Comparison of ENCODE assay signal across 14 cellular contexts in genomic region chrX:70274029-70274428, GRCh38. TPM values are rescaled to one million over a fixed set of nuclear protein-coding genes. Genes with fewer than 3 reads are reported as not detected.
DNase-seq lines count a peak whose midpoint lies in the region; ATAC-seq, FAIRE-seq and TF ChIP-seq lines count a peak whose summit lies in the region.
"Not testable (repeated sequence)": the region's sequence is repeated elsewhere in the genome, so short reads cannot be mapped to it uniquely, and the experiment has no call there.
"Had no signal": no experiment of that assay in that cellular context is flagged by ENCODE, and none has a peak within 500 bp of the region (broad histone marks: within the 10 kb centered on the region; RNA-seq: fewer than 3 reads in every experiment).

No MANE protein-coding gene starts in this region.

- in situ Hi-C loops in KBM-7 (cut with MboI; ENCODE audit: low pct_unique_long_range_greater_than_20kb, low sequenced_read_pairs); HepG2 (cut with HindIII; ENCODE audit: extremely low pct_ligation_motif_present, low pct_unique_long_range_greater_than_20kb): not testable (repeated sequence)

- H3K9ac ChIP-seq in astrocyte (ENCODE audit: low read length); HepG2 (ENCODE audit: insufficient read depth, low read depth, low read length): not testable (repeated sequence)

- H3K4me3 Mint-ChIP-seq in astrocyte (ENCODE audit: unreplicated experiment) = not testable (repeated sequence)

- not testable (repeated sequence) for ATAC-seq in HepG2

- intact Hi-C loops in HepG2 (cut with micrococcal nuclease; ENCODE audit: unreplicated experiment) = not testable (repeated sequence)

- FAIRE-seq in astrocyte (lab: Jason Lieb, UNC) = peak; percentile 45
- FAIRE-seq in HepG2 (lab: Jason Lieb, UNC) = not testable (repeated sequence)

- not testable (repeated sequence) for H3K27ac Mint-ChIP-seq in astrocyte (ENCODE audit: unreplicated experiment)

- not testable (repeated sequence) for H2AFZ ChIP-seq in astrocyte (ENCODE audit: low read depth, low read length); HepG2 (ENCODE audit: low read length)

- not testable (repeated sequence) for H3K4me3 ChIP-seq in astrocyte (ENCODE audit: insufficient read depth, low read depth, low read length); choroid plexus epithelial cell (ENCODE audit: low read depth, low read length); HepG2 (replicated peaks in 1 of 3; ENCODE audit: insufficient read depth in 1 of 3, low read depth in 2 of 3, low read length in 3 of 3)

- DNase-seq in KBM-7 (peak; percentile 9), NCI-H82 (lab: John Stamatoyannopoulos, UW) (peak; percentile 4)
- not testable (repeated sequence) for DNase-seq in astrocyte (ENCODE audit: low read depth); choroid plexus epithelial cell (ENCODE audit: low read depth); HepG2 (ENCODE audit: low spot score)

- not testable (repeated sequence) for H3K27me3 ChIP-seq in astrocyte (ENCODE audit: insufficient read depth, low read length); HepG2 (ENCODE audit: control insufficient read depth in 1 of 2, insufficient read depth in 2 of 2, low read length in 2 of 2)

- H3K27me3 Mint-ChIP-seq in astrocyte (ENCODE audit: low read depth, unreplicated experiment) = not testable (repeated sequence)

- not testable (repeated sequence) for H3K36me3 Mint-ChIP-seq in astrocyte (ENCODE audit: low read depth, unreplicated experiment)

- not testable (repeated sequence) for H3K4me2 ChIP-seq in astrocyte (ENCODE audit: low read length); HepG2 (ENCODE audit: low read depth, low read length)

- H3K9me3 ChIP-seq in astrocyte (ENCODE audit: insufficient read depth, low read depth, low read length); HepG2 (ENCODE audit: low read length): not testable (repeated sequence)

- POLR2A ChIA-PET in HepG2 (lab: Yijun Ruan, JAX) = not testable (repeated sequence)

- TF ChIP-seq RAD21 in HepG2 (CRISPR knock-in tag; IDR thresholded peaks at IDR 0.05) = not testable (repeated sequence)

- not testable (repeated sequence) for H4K20me1 ChIP-seq in astrocyte (ENCODE audit: insufficient read depth, low read length); HepG2 (ENCODE audit: insufficient read depth, low read length)

- not testable (repeated sequence) for H3K4me1 Mint-ChIP-seq in astrocyte (ENCODE audit: low read depth, unreplicated experiment)

- TF ChIP-seq POLR2A in HepG2 (IDR thresholded peaks at IDR 0.05; ENCODE audit: insufficient read depth in 1 of 2, low read depth in 2 of 2, low read length in 2 of 2) = not testable (repeated sequence)

- not testable (repeated sequence) for H3K79me2 ChIP-seq in astrocyte (ENCODE audit: insufficient read depth, low read length); HepG2 (ENCODE audit: insufficient read depth, low read length)

- CTCF ChIA-PET in HepG2 (lab: Yijun Ruan, JAX; ENCODE audit: low intra/inter-chr PET ratio, low total read pairs) = not testable (repeated sequence)

- BruUV-seq in HepG2 (replicated peaks; lab: Mats Ljungman, UMichigan) = not testable (repeated sequence)

- H3K36me3 ChIP-seq in astrocyte (ENCODE audit: insufficient read depth, low read length); HepG2 (replicated peaks in 1 of 2; ENCODE audit: control insufficient read depth in 1 of 2, insufficient read depth in 2 of 2, low read length in 2 of 2): not testable (repeated sequence)

- H3K4me1 ChIP-seq in astrocyte (ENCODE audit: insufficient read depth, low read length); HepG2 (ENCODE audit: insufficient read depth, low read length): not testable (repeated sequence)

- not testable (repeated sequence) for H3K27ac ChIP-seq in astrocyte (ENCODE audit: low read depth, low read length); HepG2 (ENCODE audit: extremely low read length, insufficient read depth, low read length)

- 55% methylated on average over 6 of the region's 7 CpGs for WGBS in HepG2 (ENCODE audit: low lambda C conversion rate)

- not testable (repeated sequence) for TF ChIP-seq CTCF in astrocyte (IDR thresholded peaks at IDR 0.05; ENCODE audit: insufficient read depth, low read depth, low read length)
- TF ChIP-seq CTCF in choroid plexus epithelial cell (conservative IDR thresholded peaks at IDR 0.05; ENCODE audit: low read depth, low read length) = peak; percentile 6
- 0 out of 2 replicates have a peak, but pooled peaks have one; percentile 3 for TF ChIP-seq CTCF in HepG2 (CRISPR knock-in tag; IDR thresholded peaks at IDR 0.05)

- H3K9me3 Mint-ChIP-seq in astrocyte (ENCODE audit: unreplicated experiment) = not testable (repeated sequence)

- not testable (repeated sequence) for TF ChIP-seq EP300 in HepG2 (IDR thresholded peaks at IDR 0.05; ENCODE audit: low read depth in 2 of 2, low read length in 2 of 2); HepG2 (CRISPR knock-in tag; IDR thresholded peaks at IDR 0.05; ENCODE audit: borderline replicate concordance)

RNA-seq across cellular contexts. Expression of gene ARR3, which starts 5.9 kb away (rescaled TPM):
- total RNA-seq in astrocyte = not detected in 2 replicates
- total RNA-seq in HepG2 (2016; rRNA removed; fragmentation: Illumina TruSeq; extraction: Trizol) = not detected in 2 replicates
- not detected in 2 replicates for total RNA-seq in HepG2 (2016; cell fraction: cytosol; rRNA removed; fragmentation: Illumina TruSeq; extraction: Trizol; ENCODE audit: low read depth)
- total RNA-seq in HepG2 (2016; cell fraction: insoluble cytoplasmic fraction; rRNA removed; fragmentation: Illumina TruSeq; extraction: Trizol) = not detected in 2 replicates
- total RNA-seq in HepG2 (2016; cell fraction: membrane; rRNA removed; fragmentation: Illumina TruSeq; extraction: Trizol) = not detected in 2 replicates
- total RNA-seq in HepG2 (2016; cell fraction: nucleus; rRNA removed; fragmentation: Illumina TruSeq; extraction: Trizol) = not detected in 2 replicates
- not detected in 2 replicates for polyA plus RNA-seq in HepG2 (2011; rRNA removed)
- polyA plus RNA-seq in HepG2 (2011; cell fraction: cytosol; rRNA removed) = not detected in 2 replicates
- not detected in 2 replicates for polyA plus RNA-seq in HepG2 (2011; cell fraction: nucleus; rRNA removed)
- polyA plus RNA-seq in HepG2 (2012) = 0.35 TPM in 1 of 2 replicates, not detected in the other
- not detected in 2 replicates for polyA plus RNA-seq in HepG2 (2016; cell fraction: cytosol; fragmentation: Illumina TruSeq; extraction: Trizol; ENCODE audit: low read depth)
- polyA plus RNA-seq in HepG2 (2016; cell fraction: insoluble cytoplasmic fraction; fragmentation: Illumina TruSeq; extraction: Trizol; ENCODE audit: low read depth) = not detected in 2 replicates
- not detected in 2 replicates for polyA plus RNA-seq in HepG2 (2016; cell fraction: membrane; fragmentation: Illumina TruSeq; extraction: Trizol; ENCODE audit: low read depth)
- polyA plus RNA-seq in HepG2 (2016; cell fraction: nucleus; fragmentation: Illumina TruSeq; extraction: Trizol; ENCODE audit: insufficient read depth, low read depth) = not detected in 2 replicates
- polyA minus RNA-seq in HepG2 (2011; rRNA and poly(A)+ RNA removed; ENCODE audit: low replicate concordance) = not detected in 2 replicates
- not detected in 2 replicates for polyA minus RNA-seq in HepG2 (2011; cell fraction: cytosol; rRNA and poly(A)+ RNA removed)
- polyA minus RNA-seq in HepG2 (2011; cell fraction: nucleus; rRNA and poly(A)+ RNA removed) = not detected in 2 replicates
- total RNA-seq: A673; CD4-positive, alpha-beta memory T cell; CD4-positive, CD25-positive, alpha-beta regulatory T cell; CD8-positive, alpha-beta memory T cell; Daoy; G401; GM12878 had no signal
- polyA plus RNA-seq: AG04450; CD14-positive monocyte; CD4-positive, alpha-beta memory T cell; CD4-positive, CD25-positive, alpha-beta regulatory T cell; CD8-positive, alpha-beta memory T cell; GM12878 had no signal

RNA-seq across cellular contexts. Expression of gene RAB41, which starts 7.9 kb away (rescaled TPM):
- total RNA-seq in astrocyte = not detected in 2 replicates
- total RNA-seq in HepG2 (2016; rRNA removed; fragmentation: Illumina TruSeq; extraction: Trizol) = not detected in 2 replicates
- total RNA-seq in HepG2 (2016; cell fraction: cytosol; rRNA removed; fragmentation: Illumina TruSeq; extraction: Trizol; ENCODE audit: low read depth) = not detected in 2 replicates
- not detected in 2 replicates for total RNA-seq in HepG2 (2016; cell fraction: insoluble cytoplasmic fraction; rRNA removed; fragmentation: Illumina TruSeq; extraction: Trizol)
- not detected in 2 replicates for total RNA-seq in HepG2 (2016; cell fraction: membrane; rRNA removed; fragmentation: Illumina TruSeq; extraction: Trizol)
- total RNA-seq in HepG2 (2016; cell fraction: nucleus; rRNA removed; fragmentation: Illumina TruSeq; extraction: Trizol) = not detected in 2 replicates
- polyA plus RNA-seq in HepG2 (2011; rRNA removed) = not detected in 2 replicates
- not detected in 2 replicates for polyA plus RNA-seq in HepG2 (2011; cell fraction: cytosol; rRNA removed)
- not detected in 2 replicates for polyA plus RNA-seq in HepG2 (2011; cell fraction: nucleus; rRNA removed)
- not detected in 2 replicates for polyA plus RNA-seq in HepG2 (2012)
- not detected in 2 replicates for polyA plus RNA-seq in HepG2 (2016; cell fraction: cytosol; fragmentation: Illumina TruSeq; extraction: Trizol; ENCODE audit: low read depth)
- polyA plus RNA-seq in HepG2 (2016; cell fraction: insoluble cytoplasmic fraction; fragmentation: Illumina TruSeq; extraction: Trizol; ENCODE audit: low read depth) = not detected in 2 replicates
- not detected in 2 replicates for polyA plus RNA-seq in HepG2 (2016; cell fraction: membrane; fragmentation: Illumina TruSeq; extraction: Trizol; ENCODE audit: low read depth)
- polyA plus RNA-seq in HepG2 (2016; cell fraction: nucleus; fragmentation: Illumina TruSeq; extraction: Trizol; ENCODE audit: insufficient read depth, low read depth) = not detected in 2 replicates
- polyA minus RNA-seq in HepG2 (2011; rRNA and poly(A)+ RNA removed; ENCODE audit: low replicate concordance) = not detected in 2 replicates
- polyA minus RNA-seq in HepG2 (2011; cell fraction: cytosol; rRNA and poly(A)+ RNA removed) = not detected in 2 replicates
- polyA minus RNA-seq in HepG2 (2011; cell fraction: nucleus; rRNA and poly(A)+ RNA removed) = not detected in 2 replicates
- total RNA-seq: A673; CD4-positive, alpha-beta memory T cell; CD4-positive, CD25-positive, alpha-beta regulatory T cell; CD8-positive, alpha-beta memory T cell; Daoy; G401; GM12878 had no signal
- polyA plus RNA-seq: AG04450; CD14-positive monocyte; CD4-positive, alpha-beta memory T cell; CD8-positive, alpha-beta memory T cell had no signal

RNA-seq across cellular contexts. Expression of gene P2RY4, which starts 14.0 kb away (rescaled TPM):
- total RNA-seq in astrocyte = 0.18 TPM in 1 of 2 replicates, not detected in the other
- 0.07 TPM in 1 of 2 replicates, not detected in the other for total RNA-seq in HepG2 (2016; rRNA removed; fragmentation: Illumina TruSeq; extraction: Trizol)
- not detected in 2 replicates for total RNA-seq in HepG2 (2016; cell fraction: cytosol; rRNA removed; fragmentation: Illumina TruSeq; extraction: Trizol; ENCODE audit: low read depth)
- not detected in 2 replicates for total RNA-seq in HepG2 (2016; cell fraction: insoluble cytoplasmic fraction; rRNA removed; fragmentation: Illumina TruSeq; extraction: Trizol)
- total RNA-seq in HepG2 (2016; cell fraction: membrane; rRNA removed; fragmentation: Illumina TruSeq; extraction: Trizol) = not detected in 2 replicates
- total RNA-seq in HepG2 (2016; cell fraction: nucleus; rRNA removed; fragmentation: Illumina TruSeq; extraction: Trizol) = 0.25 TPM in 1 of 2 replicates, not detected in the other
- 0.49 and 0.67 TPM in 2 replicates for polyA plus RNA-seq in HepG2 (2011; rRNA removed)
- 0.25 and 0.27 TPM in 2 replicates for polyA plus RNA-seq in HepG2 (2011; cell fraction: cytosol; rRNA removed)
- polyA plus RNA-seq in HepG2 (2011; cell fraction: nucleus; rRNA removed) = 1.9 TPM in 2 replicates
- polyA plus RNA-seq in HepG2 (2012) = 0.13 and 0.16 TPM in 2 replicates
- not detected in 2 replicates for polyA plus RNA-seq in HepG2 (2016; cell fraction: cytosol; fragmentation: Illumina TruSeq; extraction: Trizol; ENCODE audit: low read depth)
- not detected in 2 replicates for polyA plus RNA-seq in HepG2 (2016; cell fraction: insoluble cytoplasmic fraction; fragmentation: Illumina TruSeq; extraction: Trizol; ENCODE audit: low read depth)
- polyA plus RNA-seq in HepG2 (2016; cell fraction: membrane; fragmentation: Illumina TruSeq; extraction: Trizol; ENCODE audit: low read depth) = not detected in 2 replicates
- not detected in 2 replicates for polyA plus RNA-seq in HepG2 (2016; cell fraction: nucleus; fragmentation: Illumina TruSeq; extraction: Trizol; ENCODE audit: insufficient read depth, low read depth)
- polyA minus RNA-seq in HepG2 (2011; rRNA and poly(A)+ RNA removed; ENCODE audit: low replicate concordance) = 0.56 and 1.3 TPM in 2 replicates
- 0.35 and 0.40 TPM in 2 replicates for polyA minus RNA-seq in HepG2 (2011; cell fraction: cytosol; rRNA and poly(A)+ RNA removed)
- polyA minus RNA-seq in HepG2 (2011; cell fraction: nucleus; rRNA and poly(A)+ RNA removed) = 0.62 and 1.3 TPM in 2 replicates
- total RNA-seq: A673, Daoy had no signal
- polyA plus RNA-seq: CD14-positive monocyte; CD4-positive, alpha-beta memory T cell; CD4-positive, CD25-positive, alpha-beta regulatory T cell; CD8-positive, alpha-beta memory T cell had no signal

RNA-seq across cellular contexts. Expression of gene PDZD11, which starts 15.7 kb away (rescaled TPM):
- total RNA-seq in astrocyte = 47.4 and 48.9 TPM in 2 replicates
- total RNA-seq in HepG2 (2016; rRNA removed; fragmentation: Illumina TruSeq; extraction: Trizol) = 29.1 and 42.0 TPM in 2 replicates
- 16.3 and 17.6 TPM in 2 replicates for total RNA-seq in HepG2 (2016; cell fraction: cytosol; rRNA removed; fragmentation: Illumina TruSeq; extraction: Trizol; ENCODE audit: low read depth)
- 31.0 and 43.0 TPM in 2 replicates for total RNA-seq in HepG2 (2016; cell fraction: insoluble cytoplasmic fraction; rRNA removed; fragmentation: Illumina TruSeq; extraction: Trizol)
- total RNA-seq in HepG2 (2016; cell fraction: membrane; rRNA removed; fragmentation: Illumina TruSeq; extraction: Trizol) = 25.4 and 26.3 TPM in 2 replicates
- 14.4 and 15.8 TPM in 2 replicates for total RNA-seq in HepG2 (2016; cell fraction: nucleus; rRNA removed; fragmentation: Illumina TruSeq; extraction: Trizol)
- 42.9 and 47.0 TPM in 2 replicates for polyA plus RNA-seq in HepG2 (2011; rRNA removed)
- polyA plus RNA-seq in HepG2 (2011; cell fraction: cytosol; rRNA removed) = 35.7 and 40.1 TPM in 2 replicates
- 34.9 and 37.9 TPM in 2 replicates for polyA plus RNA-seq in HepG2 (2011; cell fraction: nucleus; rRNA removed)
- 22.3 and 28.3 TPM in 2 replicates for polyA plus RNA-seq in HepG2 (2012)
- polyA plus RNA-seq in HepG2 (2016; cell fraction: cytosol; fragmentation: Illumina TruSeq; extraction: Trizol; ENCODE audit: low read depth) = 24.3 and 25.4 TPM in 2 replicates
- 58.4 and 62.2 TPM in 2 replicates for polyA plus RNA-seq in HepG2 (2016; cell fraction: insoluble cytoplasmic fraction; fragmentation: Illumina TruSeq; extraction: Trizol; ENCODE audit: low read depth)
- polyA plus RNA-seq in HepG2 (2016; cell fraction: membrane; fragmentation: Illumina TruSeq; extraction: Trizol; ENCODE audit: low read depth) = 31.5 and 32.3 TPM in 2 replicates
- 30.3 and 34.7 TPM in 2 replicates for polyA plus RNA-seq in HepG2 (2016; cell fraction: nucleus; fragmentation: Illumina TruSeq; extraction: Trizol; ENCODE audit: insufficient read depth, low read depth)
- 40.3 and 181 TPM in 2 replicates for polyA minus RNA-seq in HepG2 (2011; rRNA and poly(A)+ RNA removed; ENCODE audit: low replicate concordance)
- polyA minus RNA-seq in HepG2 (2011; cell fraction: cytosol; rRNA and poly(A)+ RNA removed) = 13.1 and 17.2 TPM in 2 replicates
- polyA minus RNA-seq in HepG2 (2011; cell fraction: nucleus; rRNA and poly(A)+ RNA removed) = 11.6 and 14.9 TPM in 2 replicates

RNA-seq across cellular contexts. Expression of gene KIF4A, which starts 15.9 kb away (rescaled TPM):
- total RNA-seq in astrocyte = 1.7 and 3.0 TPM in 2 replicates
- 28.2 and 42.2 TPM in 2 replicates for total RNA-seq in HepG2 (2016; rRNA removed; fragmentation: Illumina TruSeq; extraction: Trizol)
- 5.5 and 6.2 TPM in 2 replicates for total RNA-seq in HepG2 (2016; cell fraction: cytosol; rRNA removed; fragmentation: Illumina TruSeq; extraction: Trizol; ENCODE audit: low read depth)
- 28.0 and 41.6 TPM in 2 replicates for total RNA-seq in HepG2 (2016; cell fraction: insoluble cytoplasmic fraction; rRNA removed; fragmentation: Illumina TruSeq; extraction: Trizol)
- total RNA-seq in HepG2 (2016; cell fraction: membrane; rRNA removed; fragmentation: Illumina TruSeq; extraction: Trizol) = 6.7 and 8.1 TPM in 2 replicates
- 24.1 and 25.7 TPM in 2 replicates for total RNA-seq in HepG2 (2016; cell fraction: nucleus; rRNA removed; fragmentation: Illumina TruSeq; extraction: Trizol)
- 5.6 and 9.4 TPM in 2 replicates for polyA plus RNA-seq in HepG2 (2011; rRNA removed)
- 4.9 and 5.4 TPM in 2 replicates for polyA plus RNA-seq in HepG2 (2011; cell fraction: cytosol; rRNA removed)
- polyA plus RNA-seq in HepG2 (2011; cell fraction: nucleus; rRNA removed) = 3.6 and 4.3 TPM in 2 replicates
- polyA plus RNA-seq in HepG2 (2012) = 4.9 and 10.9 TPM in 2 replicates
- polyA plus RNA-seq in HepG2 (2016; cell fraction: cytosol; fragmentation: Illumina TruSeq; extraction: Trizol; ENCODE audit: low read depth) = 0.69 and 0.99 TPM in 2 replicates
- 31.4 and 33.9 TPM in 2 replicates for polyA plus RNA-seq in HepG2 (2016; cell fraction: insoluble cytoplasmic fraction; fragmentation: Illumina TruSeq; extraction: Trizol; ENCODE audit: low read depth)
- 2.3 and 3.3 TPM in 2 replicates for polyA plus RNA-seq in HepG2 (2016; cell fraction: membrane; fragmentation: Illumina TruSeq; extraction: Trizol; ENCODE audit: low read depth)
- polyA plus RNA-seq in HepG2 (2016; cell fraction: nucleus; fragmentation: Illumina TruSeq; extraction: Trizol; ENCODE audit: insufficient read depth, low read depth) = 24.0 and 24.4 TPM in 2 replicates
- 5.2 and 36.2 TPM in 2 replicates for polyA minus RNA-seq in HepG2 (2011; rRNA and poly(A)+ RNA removed; ENCODE audit: low replicate concordance)
- polyA minus RNA-seq in HepG2 (2011; cell fraction: cytosol; rRNA and poly(A)+ RNA removed) = 6.7 and 8.5 TPM in 2 replicates
- 11.3 and 13.4 TPM in 2 replicates for polyA minus RNA-seq in HepG2 (2011; cell fraction: nucleus; rRNA and poly(A)+ RNA removed)
- polyA plus RNA-seq: CD4-positive, alpha-beta memory T cell; CD8-positive, alpha-beta memory T cell had no signal
